Comparison of ENCODE assay signal across 14 cellular contexts in genomic region chr2:84435331-84436081, GRCh38. TPM values are rescaled to one million over a fixed set of nuclear protein-coding genes. Genes with fewer than 3 reads are reported as not detected.
DNase-seq lines count a peak whose midpoint lies in the region; ATAC-seq lines count a peak whose summit lies in the region.
"Had no signal": no experiment of that assay in that cellular context is flagged by ENCODE, and none has a peak within 500 bp of the region (broad histone marks: within the 10 kb centered on the region; RNA-seq: fewer than 3 reads in every experiment).

No MANE protein-coding gene starts in this region.

- peak overlapping the region in 2 of 3 donors; percentile 2 to 34 for H3K27ac Mint-ChIP-seq in CD4-positive, CD25-positive, alpha-beta regulatory T cell
- no peak overlapping the region for H3K27ac Mint-ChIP-seq in activated naive CD8-positive, alpha-beta T cell treated with anti-CD3 and anti-CD28 coated beads, Interleukin-2, amount 50 U/mL, for 24 hours
- H3K27ac Mint-ChIP-seq: activated T-helper 2 cell treated with anti-CD3 and anti-CD28 coated beads, Interferon-gamma antibody, Interleukin-2, Interleukin-4, amounts not matched to agents 10 μg/mL and 5 μg/mL and 100 μg/mL, durations not matched to agents 14 hours and 24 hours and 36 hours; WTC11 had no signal

- no peaks in the 10 kb centered on the region for H3K27me3 Mint-ChIP-seq in CD4-positive, CD25-positive, alpha-beta regulatory T cell
- no peaks in the 10 kb centered on the region for H3K27me3 Mint-ChIP-seq in activated naive CD8-positive, alpha-beta T cell treated with anti-CD3 and anti-CD28 coated beads, Interleukin-2, amount 50 U/mL, for 24 hours

- no peaks in the 10 kb centered on the region for H3K27me3 ChIP-seq in CD4-positive, CD25-positive, alpha-beta regulatory T cell (ENCODE audit: control insufficient read depth, insufficient read depth, low read length)
- no peaks in the 10 kb centered on the region for H3K27me3 ChIP-seq in neuronal stem cell (ENCODE audit: control insufficient read depth in 3 of 3, insufficient read depth in 3 of 3, low read depth in 1 of 3, low read length in 3 of 3)

- H2AK5ac ChIP-seq in neuronal stem cell (ENCODE audit: low read depth, low read length), result no peak overlapping the region

- ATAC-seq in CD4-positive, CD25-positive, alpha-beta regulatory T cell (ENCODE audit: low read depth in 2 of 2), result no peak
- ATAC-seq in left cardiac atrium, result peak; percentile 47 to 71
- no peak for ATAC-seq in activated naive CD8-positive, alpha-beta T cell treated with anti-CD3 and anti-CD28 coated beads, Interleukin-2, amount 50 U/mL, for 24 hours
- no peak for ATAC-seq in GM19035 (IDR thresholded peaks at IDR 0.05; ENCODE audit: unreplicated experiment)

- no peak overlapping the region for H3K23ac ChIP-seq in neuronal stem cell (ENCODE audit: low read depth, low read length, poor library complexity)

- H3K9ac ChIP-seq in neuronal stem cell (ENCODE audit: low read depth, low read length, poor library complexity), result no peak overlapping the region
- H3K9ac ChIP-seq: KMS-11 had no signal

- no peak overlapping the region for H3K27ac ChIP-seq in CD4-positive, CD25-positive, alpha-beta regulatory T cell (ENCODE audit: insufficient read depth, low read length, poor library complexity, severe bottlenecking)
- H3K27ac ChIP-seq in neuronal stem cell (replicated peaks; ENCODE audit: low read length), result peak overlapping the region; percentile 27
- H3K27ac ChIP-seq: C4-2B, KMS-11 had no signal

- H2BK12ac ChIP-seq in neuronal stem cell (ENCODE audit: low read length), result no peak overlapping the region

- H2AFZ ChIP-seq in neuronal stem cell (ENCODE audit: low read length), result no peak overlapping the region

- no peak overlapping the region for H3K14ac ChIP-seq in neuronal stem cell (ENCODE audit: low read length)

- no peak overlapping the region for H2BK5ac ChIP-seq in neuronal stem cell (ENCODE audit: low read length)

- no peak overlapping the region for H2BK120ac ChIP-seq in neuronal stem cell (ENCODE audit: low read depth, low read length)

- peaks cover 66% of the 10 kb centered on the region for H3K36me3 ChIP-seq in CD4-positive, CD25-positive, alpha-beta regulatory T cell (ENCODE audit: control insufficient read depth, insufficient read depth, low read length)
- H3K36me3 ChIP-seq in neuronal stem cell (replicated peaks in 1 of 2; ENCODE audit: control insufficient read depth in 2 of 2, insufficient read depth in 2 of 2, low read length in 2 of 2), result peaks cover 2 to 80% of the 10 kb centered on the region in 2 donors

- no peak for DNase-seq in CD4-positive, CD25-positive, alpha-beta regulatory T cell
- peak; percentile 77 for DNase-seq in amniotic epithelial cell (ENCODE audit: low read depth)
- no peak for DNase-seq in left cardiac atrium
- DNase-seq in neuronal stem cell (ENCODE audit: low spot score), result no peak
- DNase-seq in activated naive CD8-positive, alpha-beta T cell treated with anti-CD3 and anti-CD28 coated beads, Interleukin-2, amount 50 U/mL, for 24 hours, result no peak
- DNase-seq in DMS153 (lab: John Stamatoyannopoulos, UW), result no peak
- no peak for DNase-seq in KG1 (lab: John Stamatoyannopoulos, UW)
- DNase-seq: NCI-H446; stimulated activated CD4-positive, alpha-beta T cell treated with anti-CD3 and anti-CD28 coated beads, Interleukin-4, amount 100 ng/mL, for 1 hour had no signal

- no peak overlapping the region for H4K91ac ChIP-seq in neuronal stem cell (ENCODE audit: low read depth, low read length, poor library complexity)

- H3K4me2 ChIP-seq in neuronal stem cell (ENCODE audit: insufficient read depth, low read length, poor library complexity, severe bottlenecking), result no peak overlapping the region
- H3K4me2 ChIP-seq: KMS-11 had no signal

- H3K9me3 ChIP-seq in CD4-positive, CD25-positive, alpha-beta regulatory T cell (ENCODE audit: control insufficient read depth in 2 of 2, low read length in 2 of 2), result no peaks in the 10 kb centered on the region
- H3K9me3 ChIP-seq in neuronal stem cell (replicated peaks in 1 of 2; ENCODE audit: control insufficient read depth in 2 of 2, insufficient read depth in 1 of 2, low read depth in 1 of 2, low read length in 2 of 2), result peaks cover 4 to 14% of the 10 kb centered on the region in 2 donors

- H3K36me3 Mint-ChIP-seq in CD4-positive, CD25-positive, alpha-beta regulatory T cell, result peaks cover 51% of the 10 kb centered on the region
- peaks cover 52% of the 10 kb centered on the region for H3K36me3 Mint-ChIP-seq in activated naive CD8-positive, alpha-beta T cell treated with anti-CD3 and anti-CD28 coated beads, Interleukin-2, amount 50 U/mL, for 24 hours (ENCODE audit: low read depth)

- no peak overlapping the region for H3K4me3 ChIP-seq in CD4-positive, CD25-positive, alpha-beta regulatory T cell (ENCODE audit: low read depth, low read length)
- no peak overlapping the region for H3K4me3 ChIP-seq in neuronal stem cell (ENCODE audit: low read length in 2 of 2)

- peaks cover 6% of the 10 kb centered on the region for H3K4me1 ChIP-seq in CD4-positive, CD25-positive, alpha-beta regulatory T cell (ENCODE audit: control insufficient read depth, insufficient read depth, low read length, poor library complexity, severe bottlenecking)
- peaks cover 6 to 7% of the 10 kb centered on the region in 2 donors for H3K4me1 ChIP-seq in neuronal stem cell (ENCODE audit: control insufficient read depth in 2 of 2, insufficient read depth in 1 of 2, low read depth in 1 of 2, low read length in 2 of 2)

- H3K9me3 Mint-ChIP-seq in CD4-positive, CD25-positive, alpha-beta regulatory T cell, result no peaks in the 10 kb centered on the region
- no peaks in the 10 kb centered on the region for H3K9me3 Mint-ChIP-seq in activated naive CD8-positive, alpha-beta T cell treated with anti-CD3 and anti-CD28 coated beads, Interleukin-2, amount 50 U/mL, for 24 hours
- H3K9me3 Mint-ChIP-seq: activated T-helper 2 cell treated with anti-CD3 and anti-CD28 coated beads, Interferon-gamma antibody, Interleukin-2, Interleukin-4, amounts not matched to agents 10 μg/mL and 5 μg/mL and 100 μg/mL, durations not matched to agents 14 hours and 24 hours and 36 hours had no signal

- no peaks in the 10 kb centered on the region for H3K79me1 ChIP-seq in neuronal stem cell (ENCODE audit: low read depth, low read length)

- H3K4me1 Mint-ChIP-seq in CD4-positive, CD25-positive, alpha-beta regulatory T cell, result peaks cover 9 to 10% (median 10%) of the 10 kb centered on the region in 4 donors
- H3K4me1 Mint-ChIP-seq in activated naive CD8-positive, alpha-beta T cell treated with anti-CD3 and anti-CD28 coated beads, Interleukin-2, amount 50 U/mL, for 24 hours, result no peaks in the 10 kb centered on the region

- intact Hi-C loops in left cardiac atrium (cut with DNase I), result no loop called here

- H3K18ac ChIP-seq in neuronal stem cell (ENCODE audit: low read length), result no peak overlapping the region

- H3K4me3 Mint-ChIP-seq in CD4-positive, CD25-positive, alpha-beta regulatory T cell, result no peak overlapping the region
- H3K4me3 Mint-ChIP-seq in activated naive CD8-positive, alpha-beta T cell treated with anti-CD3 and anti-CD28 coated beads, Interleukin-2, amount 50 U/mL, for 24 hours, result no peak overlapping the region
- H3K4me3 Mint-ChIP-seq: WTC11 had no signal

- H3K4ac ChIP-seq in neuronal stem cell (ENCODE audit: low read length), result no peak overlapping the region

- no CpG with 5 or more reads among the region's 7 CpGs for WGBS in neuronal stem cell (ENCODE audit: extremely low coverage in 2 of 2, insufficient read length in 2 of 2, insufficient replicate concordance in 1 of 2), 2 donors

- no peak overlapping the region for H4K8ac ChIP-seq in neuronal stem cell (ENCODE audit: low read depth, low read length)

- H2BK15ac ChIP-seq in neuronal stem cell (ENCODE audit: low read length), result no peak overlapping the region

RNA-seq across cellular contexts. Expression of gene SUCLG1, which starts 23.6 kb away (rescaled TPM):
- total RNA-seq in CD4-positive, CD25-positive, alpha-beta regulatory T cell, result 47.4 TPM
- 100 to 1,000 TPM in 2 of 4 donors, 10 to 100 TPM in 2; 94.7 to 116 (median 101) TPM for polyA plus RNA-seq in CD4-positive, CD25-positive, alpha-beta regulatory T cell
- total RNA-seq in left cardiac atrium, result 100 to 1,000 TPM; 193 to 197 TPM
- 46.6 TPM for polyA plus RNA-seq in neuronal stem cell (2013, experiment 1 of 2)
- 46.1 TPM for polyA plus RNA-seq in neuronal stem cell (2013, experiment 2 of 2)

Comparison
In these comparisons a context has a peak if more than half of its experiments do, and no peak if none do; other contexts are left out.
1. ATAC-seq: peak in left cardiac atrium (2 of 2); none in CD4-positive, CD25-positive, alpha-beta regulatory T cell (0 of 2), activated naive CD8-positive, alpha-beta T cell treated with anti-CD3 and anti-CD28 coated beads, Interleukin-2, amount 50 U/mL, for 24 hours (single experiment) and GM19035 (single experiment).